ENCODE assay signal across 8 cellular contexts in the genomic region with DNA sequence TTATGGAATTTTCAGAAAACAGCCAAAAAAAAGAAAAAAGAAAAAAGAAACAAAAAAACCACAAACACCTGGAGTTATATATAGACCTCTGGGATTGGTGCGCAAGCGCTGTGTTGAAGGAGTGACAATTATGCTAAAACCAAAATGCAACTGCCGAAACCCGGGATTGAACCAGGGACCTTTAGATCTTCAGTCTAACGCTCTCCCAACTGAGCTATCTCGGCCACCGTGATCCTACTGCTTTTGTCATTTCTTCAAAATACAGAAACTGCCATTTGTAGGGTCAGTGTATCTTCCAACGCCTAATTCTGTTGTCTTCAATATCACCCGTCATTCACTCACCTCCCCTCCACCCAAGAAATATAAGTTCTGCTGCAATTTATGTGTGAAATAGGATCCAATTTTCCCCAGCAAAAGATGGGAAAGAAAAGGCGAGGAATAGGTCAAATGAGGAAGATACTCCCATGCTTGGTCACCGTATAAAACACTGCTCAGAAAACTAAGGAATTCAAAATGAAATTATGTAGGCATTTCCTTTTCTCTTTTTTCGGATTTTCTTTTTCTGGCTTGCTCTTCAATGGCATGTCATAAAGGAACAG.
DNase-seq lines count a peak whose midpoint lies in the region; ATAC-seq, FAIRE-seq and TF ChIP-seq lines count a peak whose summit lies in the region.

No MANE protein-coding gene starts in this region.

- no peaks in the 10 kb centered on the region for H3K36me3 ChIP-seq in DOHH2 (ENCODE audit: control insufficient read depth, low read length)
- no peaks in the 10 kb centered on the region for H3K36me3 ChIP-seq in iPS-15b (ENCODE audit: control insufficient read depth, insufficient read depth, low read length)
- no peaks in the 10 kb centered on the region for H3K36me3 ChIP-seq in spleen
- no peaks in the 10 kb centered on the region for H3K36me3 ChIP-seq in aorta (ENCODE audit: control insufficient read depth in 1 of 2, insufficient read depth in 2 of 2, low read length in 1 of 2)

- H3K9me2 ChIP-seq in DOHH2 (replicated peaks; ENCODE audit: control insufficient read depth, low read length), result no peaks in the 10 kb centered on the region

- H3K9me3 ChIP-seq in DOHH2 (ENCODE audit: control insufficient read depth, insufficient read depth, low read length) (no peaks in the 10 kb centered on the region), iPS-15b (ENCODE audit: control insufficient read depth, insufficient read depth, low read length) (no peaks in the 10 kb centered on the region), spleen (peaks cover 0 to 11% (median 0%) of the 10 kb centered on the region in 8 donors), aorta (ENCODE audit: control insufficient read depth, low read length) (peaks cover 2% of the 10 kb centered on the region)

- no peaks in the 10 kb centered on the region for H3F3A ChIP-seq in DOHH2 (ENCODE audit: control insufficient read depth, insufficient read depth)

- H3K4me3 ChIP-seq in DOHH2 (ENCODE audit: low read length) (peak overlapping the region; percentile 66), iPS-15b (ENCODE audit: low read depth, low read length) (peak overlapping the region; percentile 49), spleen (no peak overlapping the region), aorta (ENCODE audit: low read length in 2 of 2) (no peak overlapping the region)

- no peak for TF ChIP-seq POLR2A in spleen (IDR thresholded peaks at IDR 0.05)

- 6 to 16% (median 8%) methylated on average over 12 of the region's 12 CpGs for WGBS in spleen, 5 donors
- WGBS in aorta, 2 donors, result 6 to 8% methylated on average over 12 of the region's 12 CpGs

- no peaks in the 10 kb centered on the region for H4K20me1 ChIP-seq in DOHH2 (ENCODE audit: control insufficient read depth, insufficient read depth, low read depth, low read length)

- peaks cover 13% of the 10 kb centered on the region for H3K27me3 ChIP-seq in DOHH2 (ENCODE audit: control insufficient read depth, low read length)
- H3K27me3 ChIP-seq in iPS-15b (ENCODE audit: control insufficient read depth, insufficient read depth, low read length), result peaks cover 90% of the 10 kb centered on the region
- peaks cover 4 to 100% (median 85%) of the 10 kb centered on the region in 7 donors for H3K27me3 ChIP-seq in spleen (replicated peaks in 1 of 7)
- H3K27me3 ChIP-seq in aorta (ENCODE audit: control insufficient read depth in 1 of 2, insufficient read depth in 2 of 2, low read length in 1 of 2), result peaks cover 0 to 2% of the 10 kb centered on the region in 2 donors

- FAIRE-seq in TTC549 (lab: Jason Lieb, UNC), result peak; percentile 64

- TF ChIP-seq CTCF in DOHH2 (IDR thresholded peaks at IDR 0.05; ENCODE audit: low read depth, low read length, poor library complexity, severe bottlenecking) (no peak), spleen (IDR thresholded peaks at IDR 0.05 in 8 of 11, conservative IDR thresholded peaks at IDR 0.05 in 3 of 11) (no peak)

- intact Hi-C loops in spleen (cut with DNase I; ENCODE audit: low total_unique reads) (no loop called here), aorta (cut with DNase I) (no loop called here)

- DNase-seq in Kasumi-1 (lab: John Stamatoyannopoulos, UW) (peak; percentile 65 to 73), spleen (no peak), aorta (no peak)
- DNase-seq in activated naive CD4-positive, alpha-beta T cell (lab: John Stamatoyannopoulos, UW), result no peak

- no peak overlapping the region for H3K27ac ChIP-seq in DOHH2 (ENCODE audit: low read depth, low read length)
- H3K27ac ChIP-seq in spleen, result no peak overlapping the region
- H3K27ac ChIP-seq in aorta (ENCODE audit: low read depth in 1 of 2, low read length in 2 of 2), result no peak overlapping the region

- no peak overlapping the region for H3K9ac ChIP-seq in iPS-15b (ENCODE audit: low read depth, low read length)

- H3K4me1 ChIP-seq in DOHH2 (ENCODE audit: control insufficient read depth, low read length), result peaks cover 7% of the 10 kb centered on the region
- peaks cover 6% of the 10 kb centered on the region for H3K4me1 ChIP-seq in iPS-15b (ENCODE audit: control insufficient read depth, insufficient read depth, low read length)
- H3K4me1 ChIP-seq in spleen, result no peaks in the 10 kb centered on the region
- H3K4me1 ChIP-seq in aorta (ENCODE audit: control insufficient read depth in 1 of 2, insufficient read depth in 2 of 2, low read length in 2 of 2), result no peaks in the 10 kb centered on the region

- H3K4me2 ChIP-seq in DOHH2 (ENCODE audit: low read length), result peak overlapping the region; percentile 57

- ATAC-seq in HG02981 (IDR thresholded peaks at IDR 0.05; ENCODE audit: unreplicated experiment) (no peak), aorta (ENCODE audit: low FRiP score) (no peak)

- no peaks in the 10 kb centered on the region for H3K79me2 ChIP-seq in DOHH2 (ENCODE audit: control insufficient read depth, low read length)

Comparison
In these comparisons a context has a peak if more than half of its experiments do, and no peak if none do; other contexts are left out.
1. H3K4me3 ChIP-seq: peak in DOHH2 (single experiment) and iPS-15b (single experiment); none in spleen (0 of 8) and aorta (0 of 2).
2. DNase-seq: peak in Kasumi-1 (2 of 2); none in spleen (single experiment), aorta (0 of 2) and activated naive CD4-positive, alpha-beta T cell (0 of 4).